8 cellular contexts compared by ENCODE assay signal in the genomic region with DNA sequence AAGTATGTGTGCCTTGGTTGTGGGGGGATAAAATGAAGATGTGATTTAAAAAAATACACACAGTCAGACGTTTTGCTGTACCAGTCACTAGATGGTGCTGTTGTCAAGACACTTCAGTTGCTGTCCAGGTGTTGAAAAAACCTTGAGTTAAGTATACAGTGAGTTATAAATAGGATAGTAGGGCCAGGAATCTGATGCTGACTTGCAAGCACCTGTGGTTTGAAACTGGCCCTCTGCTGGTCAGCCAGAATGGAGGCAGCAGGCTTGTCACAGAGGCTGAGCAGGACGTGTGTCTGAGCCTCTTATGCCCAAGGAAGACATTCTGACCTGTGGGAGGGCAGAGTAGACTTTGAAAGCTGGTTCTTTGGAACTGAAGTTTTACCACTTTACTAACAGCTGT. TPM values are rescaled to one million over a fixed set of nuclear protein-coding genes. Genes with fewer than 3 reads are reported as not detected.
DNase-seq lines count a peak whose midpoint lies in the region; ATAC-seq lines count a peak whose summit lies in the region.

No MANE protein-coding gene starts in this region.

- H3K4me3 Mint-ChIP-seq in activated naive CD8-positive, alpha-beta T cell treated with anti-CD3 and anti-CD28 coated beads for 36 hours = no peak overlapping the region

- H3K27ac Mint-ChIP-seq in activated naive CD8-positive, alpha-beta T cell treated with anti-CD3 and anti-CD28 coated beads for 36 hours = no peak overlapping the region

- ATAC-seq in HG03439 (IDR thresholded peaks at IDR 0.05; ENCODE audit: unreplicated experiment) = peak; percentile 75
- peak; percentile 74 for ATAC-seq in left ventricle myocardium superior
- ATAC-seq in HG02840 (IDR thresholded peaks at IDR 0.05; ENCODE audit: low FRiP score, unreplicated experiment) = no peak

- no peaks in the 10 kb centered on the region for H3K27me3 Mint-ChIP-seq in activated naive CD8-positive, alpha-beta T cell treated with anti-CD3 and anti-CD28 coated beads for 36 hours

- DNase-seq in NOMO-1 treated with DMSO at 0.1 percent for 48 hours (lab: John Stamatoyannopoulos, UW; ENCODE audit: unreplicated experiment) (peak; percentile 34), NOMO-1 treated with dmso at 0.1 percent for 144 hours (lab: John Stamatoyannopoulos, UW; ENCODE audit: unreplicated experiment) (no peak), NCI-H748 (lab: John Stamatoyannopoulos, UW; ENCODE audit: unreplicated experiment) (peak; percentile 87), left ventricle myocardium superior (no peak), smooth muscle cell of the brain vasculature (ENCODE audit: low read depth, low spot score) (peak; percentile 6)
- peak; percentile 4 for DNase-seq in activated naive CD8-positive, alpha-beta T cell treated with anti-CD3 and anti-CD28 coated beads for 36 hours

- intact Hi-C loops in left ventricle myocardium superior (cut with micrococcal nuclease) = no loop called here

- no peaks in the 10 kb centered on the region for H3K9me3 Mint-ChIP-seq in activated naive CD8-positive, alpha-beta T cell treated with anti-CD3 and anti-CD28 coated beads for 36 hours

- H3K4me1 Mint-ChIP-seq in activated naive CD8-positive, alpha-beta T cell treated with anti-CD3 and anti-CD28 coated beads for 36 hours = no peaks in the 10 kb centered on the region

- H3K36me3 Mint-ChIP-seq in activated naive CD8-positive, alpha-beta T cell treated with anti-CD3 and anti-CD28 coated beads for 36 hours = peaks cover 14% of the 10 kb centered on the region

RNA-seq across cellular contexts. Expression of gene RNF8, which starts 27.8 kb away (rescaled TPM):
- 10 to 100 TPM; 27.8 to 29.2 TPM for total RNA-seq in activated naive CD8-positive, alpha-beta T cell treated with anti-CD3 and anti-CD28 coated beads for 36 hours
- 15.7 TPM for total RNA-seq in left ventricle myocardium superior

RNA-seq across cellular contexts. Expression of gene CMTR1, which starts 51.4 kb away (rescaled TPM):
- total RNA-seq in activated naive CD8-positive, alpha-beta T cell treated with anti-CD3 and anti-CD28 coated beads for 36 hours = 10 to 100 TPM; 53.3 to 55.2 TPM
- total RNA-seq in left ventricle myocardium superior = 30.0 TPM

Comparison
In these comparisons a context has a peak if more than half of its experiments do, and no peak if none do; other contexts are left out.
1. DNase-seq: peak in NOMO-1 treated with DMSO at 0.1 percent for 48 hours (single experiment), NCI-H748 (single experiment), activated naive CD8-positive, alpha-beta T cell treated with anti-CD3 and anti-CD28 coated beads for 36 hours (single experiment) and smooth muscle cell of the brain vasculature (single experiment); none in NOMO-1 treated with dmso at 0.1 percent for 144 hours (single experiment) and left ventricle myocardium superior (single experiment).